Comparison of ENCODE assay signal across 27 cellular contexts in genomic region chr4:166836865-166837264, GRCh38.
"Had no signal": no experiment of that assay in that cellular context is flagged by ENCODE, and none has a peak within 500 bp of the region (broad histone marks: within the 10 kb centered on the region; RNA-seq: fewer than 3 reads in every experiment).

No MANE protein-coding gene starts in this region.

- H3K4me1 ChIP-seq: stomach, suprapubic skin, testis, thyroid gland, tibial artery, tibial nerve, upper lobe of left lung, upper lobe of right lung, uterus, vagina had no signal

- H3K4me3 ChIP-seq: stomach, suprapubic skin, testis, thoracic aorta, thyroid gland, tibial artery, tibial nerve, transverse colon, upper lobe of left lung, upper lobe of right lung, uterus, vagina had no signal

- DNase-seq: stimulated activated CD4-positive, alpha-beta T cell treated with anti-CD3 and anti-CD28 coated beads, Interleukin-2, amount 100 ng/mL, for 48 hours; stimulated activated CD4-positive, alpha-beta T cell treated with anti-CD3 and anti-CD28 coated beads, Interleukin-4, amount 100 ng/mL, for 1 hour; stimulated activated CD4-positive, alpha-beta T cell treated with anti-CD3 and anti-CD28 coated beads, Interleukin-4, amount 100 ng/mL, for 24 hours; stimulated activated CD4-positive, alpha-beta T cell treated with anti-CD3 and anti-CD28 coated beads, Interleukin-4, amount 100 ng/mL, for 4 hours; stimulated activated CD8-positive, alpha-beta memory T cell treated with anti-CD3 and anti-CD28 coated beads, Interleukin-4, amount 100 ng/mL, for 48 hours; stimulated activated naive B cell treated with anti-CD40 and anti-IgM and Interleukin-4, amounts not matched to agents 10 μg/mL and 1 μg/mL and 100 μg/mL, for 72 hours; stimulated activated naive CD4-positive, alpha-beta T cell; stimulated activated naive CD4-positive, alpha-beta T cell treated with Interleukin-2 at 50 U/mL for 16 hours; stimulated activated naive CD8-positive, alpha-beta T cell treated with anti-CD3 and anti-CD28 coated beads, Interleukin-15, amount 100 ng/mL, for 72 hours; stimulated activated naive CD8-positive, alpha-beta T cell treated with anti-CD3 and anti-CD28 coated beads, Interleukin-15, Interleukin-2, amounts not matched to agents 100 U/mL and 50 U/mL, for 24 hours; stomach; substantia nigra; testis; thyroid gland; tibial artery; transverse colon; trophoblast cell; upper lobe of left lung; upper lobe of right lung; uterus had no signal

- H3K27me3 ChIP-seq: stomach, suprapubic skin, testis, thyroid gland, tibial artery, tibial nerve, transverse colon, upper lobe of left lung, upper lobe of right lung, uterus, vagina had no signal

- ATAC-seq: stimulated activated effector memory CD8-positive, alpha-beta T cell treated with anti-CD3 and anti-CD28 coated beads, Interleukin-12 subunit alpha, Interleukin-12 subunit beta, amount 100 ng/mL, for 72 hours; stimulated activated memory B cell treated with anti-CD40 and anti-IgM and Interleukin-4, amounts not matched to agents 10 μg/mL and 1 μg/mL and 100 μg/mL, for 72 hours; stimulated activated naive B cell treated with anti-CD40 and anti-IgM and Interleukin-4, amounts not matched to agents 10 μg/mL and 1 μg/mL and 100 μg/mL, for 72 hours; stimulated activated naive CD8-positive, alpha-beta T cell treated with anti-CD3 and anti-CD28 coated beads, Interleukin-15, amount 100 ng/mL, for 72 hours; stimulated activated naive CD8-positive, alpha-beta T cell treated with anti-CD3 and anti-CD28 coated beads, Interleukin-15, Interleukin-2, amounts not matched to agents 100 U/mL and 50 U/mL, for 24 hours; upper lobe of right lung had no signal

- H3K9me3 ChIP-seq: suprapubic skin, testis, thoracic aorta, thyroid gland, tibial artery, transverse colon, upper lobe of left lung, upper lobe of right lung, uterus, vagina had no signal

- H3K27ac ChIP-seq: stomach, suprapubic skin, testis, thoracic aorta, thyroid gland, tibial artery, tibial nerve, transverse colon, upper lobe of left lung, upper lobe of right lung, uterus, vagina had no signal

- FAIRE-seq: urothelium cell line had no signal

- H3K36me3 ChIP-seq: stomach, suprapubic skin, thoracic aorta, thyroid gland, tibial artery, tibial nerve, transverse colon, upper lobe of left lung, upper lobe of right lung, uterus, vagina had no signal
